ENCODE assay signal across 8 cellular contexts in genomic region chr19:7679771-7680605, GRCh38. TPM values are rescaled to one million over a fixed set of nuclear protein-coding genes. Genes with fewer than 3 reads are reported as not detected.
A peak's percentile ranks its signal among the peaks of the same experiment; 100 is the strongest.
DNase-seq lines count a peak whose midpoint lies in the region; ATAC-seq and TF ChIP-seq lines count a peak whose summit lies in the region.

No MANE protein-coding gene starts in this region.

- H4K91ac ChIP-seq in trophoblast cell (ENCODE audit: low read depth, low read length) = peak overlapping the region; percentile 56

- no peak overlapping the region for H2BK12ac ChIP-seq in trophoblast cell (ENCODE audit: low read length)

- POLR2A ChIA-PET in PC-3 (lab: Charles Lee; ENCODE audit: unreplicated experiment) = no interaction called here

- H3K9me3 ChIP-seq in PC-3 (ENCODE audit: low read length) = no peaks in the 10 kb centered on the region
- H3K9me3 ChIP-seq in esophagus (ENCODE audit: control insufficient read depth in 2 of 2, insufficient read depth in 1 of 2, low read depth in 1 of 2, low read length in 1 of 2) = no peaks in the 10 kb centered on the region
- peaks cover 8% of the 10 kb centered on the region for H3K9me3 ChIP-seq in trophoblast cell (ENCODE audit: insufficient read depth, low read depth, low read length)

- H3K4ac ChIP-seq in trophoblast cell (ENCODE audit: low read depth, low read length) = no peak overlapping the region

- H3K9ac ChIP-seq in PC-3 (ENCODE audit: low read length) (peak overlapping the region; percentile 98), trophoblast cell (ENCODE audit: low read length) (no peak overlapping the region)

- H3F3A ChIP-seq in PC-3 (ENCODE audit: low read length, unreplicated experiment) = no peaks in the 10 kb centered on the region

- no peaks in the 10 kb centered on the region for H4K20me1 ChIP-seq in PC-3 (ENCODE audit: low read length)

- no peak overlapping the region for H2AK5ac ChIP-seq in trophoblast cell (ENCODE audit: low read length)

- BruUV-seq in PC-3 (replicated peaks; lab: Mats Ljungman, UMichigan) = TSS peak; percentile 86

- TF ChIP-seq CTCF in PC-3 (conservative IDR thresholded peaks at IDR 0.05; ENCODE audit: low read depth, low read length) (no peak), omental fat pad (IDR thresholded peaks at IDR 0.05) (no peak)

- H3K27ac ChIP-seq in PC-3 (ENCODE audit: low read length) (no peak overlapping the region), esophagus (ENCODE audit: low read depth in 2 of 2, low read length in 1 of 2) (no peak overlapping the region), trophoblast cell (ENCODE audit: low read depth, low read length) (no peak overlapping the region)

- H3K9me2 ChIP-seq in PC-3 (replicated peaks; ENCODE audit: low read length) = no peaks in the 10 kb centered on the region

- peak overlapping the region; percentile 98 for H3K4me2 ChIP-seq in PC-3 (ENCODE audit: low read length)
- peak overlapping the region; percentile 67 for H3K4me2 ChIP-seq in trophoblast cell (ENCODE audit: low read length)

- peak overlapping the region; percentile 88 for H2AFZ ChIP-seq in PC-3 (ENCODE audit: low read length)
- H2AFZ ChIP-seq in trophoblast cell (ENCODE audit: insufficient read depth, low read length, poor library complexity) = peak overlapping the region; percentile 93

- H3K23ac ChIP-seq in trophoblast cell (ENCODE audit: low read length) = no peak overlapping the region

- H3K27me3 ChIP-seq in PC-3 (ENCODE audit: low read length) = no peaks in the 10 kb centered on the region
- no peaks in the 10 kb centered on the region for H3K27me3 ChIP-seq in esophagus (ENCODE audit: control insufficient read depth in 1 of 2, insufficient read depth in 2 of 2, low read length in 2 of 2)
- no peaks in the 10 kb centered on the region for H3K27me3 ChIP-seq in trophoblast cell (ENCODE audit: insufficient read depth, low read length)

- ATAC-seq in PC-3 (no peak), omental fat pad (ENCODE audit: low FRiP score) (no peak)

- H3K14ac ChIP-seq in trophoblast cell (ENCODE audit: low read length) = no peak overlapping the region

- DNase-seq in PC-3 = no peak
- DNase-seq in trophoblast cell = no peak
- DNase-seq in HuH-7 (ENCODE audit: low spot score) = no peak
- DNase-seq in amygdala (lab: John Stamatoyannopoulos, UW) = no peak
- no peak for DNase-seq in MV-4-11 (lab: John Stamatoyannopoulos, UW)
- no peak for DNase-seq in omental fat pad (ENCODE audit: low spot score)

- peak overlapping the region; percentile 16; the same call in 1 of the 2 replicates for H3K4me3 ChIP-seq in GM08714 (ENCODE audit: low read length)
- peak overlapping the region; percentile 97 for H3K4me3 ChIP-seq in PC-3 (ENCODE audit: low read length)
- peak overlapping the region; percentile 95 to 99 for H3K4me3 ChIP-seq in esophagus (ENCODE audit: low read depth in 1 of 2, low read length in 2 of 2)
- no peak overlapping the region for H3K4me3 ChIP-seq in trophoblast cell (ENCODE audit: low read depth, low read length)

- WGBS in esophagus, 2 donors = 39 to 40% methylated on average over 22 of the region's 22 CpGs
- WGBS in trophoblast cell (ENCODE audit: extremely low coverage, insufficient coverage, insufficient read length) = no CpG with 5 or more reads among the region's 22 CpGs

- CTCF ChIA-PET in PC-3 (lab: Charles Lee) = interaction anchor here (1.0 to 2.2 kb wide), 6 partner anchors 19 to 120 kb away, joined by 3 to 48 read pairs (median 4); no protein-coding TSS in a partner anchor

- 0 out of 2 replicates have a peak, but pooled peaks cover 10% of the 10 kb centered on the region for H3K36me3 ChIP-seq in PC-3 (ENCODE audit: low read depth, low read length)
- peaks cover 0 to 10% of the 10 kb centered on the region in 2 donors for H3K36me3 ChIP-seq in esophagus (ENCODE audit: control insufficient read depth in 2 of 2, insufficient read depth in 2 of 2, low read length in 1 of 2)
- peaks cover 14 to 17% of the 10 kb centered on the region in 2 experiments for H3K36me3 ChIP-seq in trophoblast cell (ENCODE audit: control insufficient read depth in 1 of 2, insufficient read depth in 2 of 2, low read length in 2 of 2)

- H2BK120ac ChIP-seq in trophoblast cell (ENCODE audit: insufficient read depth, low read length, poor library complexity) = no peak overlapping the region

- H3K4me1 ChIP-seq in PC-3 (ENCODE audit: insufficient read depth, low read length) (peaks cover 25% of the 10 kb centered on the region; the same call in 1 of the 2 replicates), esophagus (ENCODE audit: control insufficient read depth in 2 of 2, insufficient read depth in 2 of 2, low read length in 1 of 2) (peaks cover 0 to 21% of the 10 kb centered on the region in 2 donors), trophoblast cell (ENCODE audit: control insufficient read depth in 1 of 2, insufficient read depth in 2 of 2, low read length in 2 of 2) (peaks cover 2 to 11% of the 10 kb centered on the region in 2 experiments)

- H3K18ac ChIP-seq in trophoblast cell (ENCODE audit: low read length) = no peak overlapping the region

- peaks cover 20% of the 10 kb centered on the region for H3K79me2 ChIP-seq in PC-3 (ENCODE audit: low read length)
- peaks cover 4% of the 10 kb centered on the region for H3K79me2 ChIP-seq in trophoblast cell (ENCODE audit: control insufficient read depth, insufficient read depth, low read length, poor library complexity)

- no peak overlapping the region for H2BK5ac ChIP-seq in trophoblast cell (ENCODE audit: low read depth, low read length, poor library complexity)

- peak overlapping the region; percentile 94 for H4K8ac ChIP-seq in trophoblast cell (ENCODE audit: low read depth, low read length)

- intact Hi-C loops in PC-3 (cut with micrococcal nuclease) = loop anchor here (1.0 kb wide), 3 partner anchors 28 to 119 kb away; no protein-coding TSS in a partner anchor

- peak overlapping the region; percentile 95 for H4K12ac ChIP-seq in trophoblast cell (ENCODE audit: low read depth, low read length)

- peaks cover 4% of the 10 kb centered on the region for H3K79me1 ChIP-seq in trophoblast cell (ENCODE audit: low read length)

RNA-seq across cellular contexts. Expression of gene TRAPPC5, which starts 0.6 kb away (rescaled TPM):
- total RNA-seq in PC-3 (2014; rRNA removed) = 317 and 376 TPM in 2 replicates
- polyA plus RNA-seq in esophagus = 100 to 1,000 TPM; 133 to 137 TPM
- 69.3 and 70.1 TPM in 2 replicates for polyA plus RNA-seq in trophoblast cell (2013)
- 10 to 100 TPM; 54.1 to 83.6 (median 76.7) TPM for total RNA-seq in omental fat pad

RNA-seq across cellular contexts. Expression of gene MCEMP1, which starts 3.1 kb away (rescaled TPM):
- not detected in 2 replicates for total RNA-seq in PC-3 (2014; rRNA removed)
- polyA plus RNA-seq in esophagus = under 1 TPM; 0.09 to 0.53 TPM
- not detected in 2 replicates for polyA plus RNA-seq in trophoblast cell (2013)
- total RNA-seq in omental fat pad = 1 to 10 TPM; 2.2 to 6.5 (median 3.4) TPM

RNA-seq across cellular contexts. Expression of gene RETN, which starts 11.1 kb away (rescaled TPM):
- total RNA-seq in PC-3 (2014; rRNA removed) (not detected in 2 replicates), omental fat pad (1 to 10 TPM in 1 of 4 donors, not detected in 3; 1.6 TPM)
- 1 to 10 TPM in 1 of 2 donors, under 1 TPM in 1; 0.65 to 2.1 TPM for polyA plus RNA-seq in esophagus
- not detected in 2 replicates for polyA plus RNA-seq in trophoblast cell (2013)

RNA-seq across cellular contexts. Expression of gene FCER2, which starts 21.9 kb away (rescaled TPM):
- total RNA-seq in PC-3 (2014; rRNA removed) = not detected in 2 replicates
- under 1 TPM in 1 of 2 donors, not detected in 1; 0.02 TPM for polyA plus RNA-seq in esophagus
- not detected in 2 replicates for polyA plus RNA-seq in trophoblast cell (2013)
- total RNA-seq in omental fat pad = 1 to 10 TPM in 2 of 4 donors, under 1 TPM in 2; 0.65 to 1.8 (median 1.0) TPM

RNA-seq across cellular contexts. Expression of gene STXBP2, which starts 43.1 kb away (rescaled TPM):
- total RNA-seq in PC-3 (2014; rRNA removed) (133 and 149 TPM in 2 replicates), omental fat pad (10 to 100 TPM; 29.7 to 46.1 (median 37.7) TPM)
- polyA plus RNA-seq in esophagus = 10 to 100 TPM; 73.2 to 88.7 TPM
- 49.4 and 49.6 TPM in 2 replicates for polyA plus RNA-seq in trophoblast cell (2013)
